ENCODE assay signal across 8 cellular contexts in the genomic region with DNA sequence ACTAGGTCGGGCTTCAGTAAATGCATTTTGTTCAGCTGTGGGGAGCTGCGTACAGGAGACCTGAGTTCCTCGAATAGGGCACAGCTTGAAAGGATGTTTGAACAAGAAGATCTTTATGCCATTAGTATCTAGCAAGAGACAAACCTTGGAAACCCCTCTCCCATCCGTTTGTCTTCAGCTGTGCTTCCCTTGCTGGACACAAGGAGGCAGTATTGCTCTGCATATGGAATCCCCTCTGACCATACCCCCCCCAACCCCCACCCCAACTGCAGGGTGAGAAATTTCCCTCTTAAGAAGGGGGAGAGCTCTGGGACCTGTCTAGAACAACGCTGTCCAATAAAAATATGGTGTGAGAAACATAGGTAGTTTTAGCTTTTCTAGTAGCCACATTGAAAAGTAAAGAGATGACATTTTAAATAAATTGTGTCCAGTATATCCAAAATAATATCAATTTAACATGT.
DNase-seq lines count a peak whose midpoint lies in the region; ATAC-seq and TF ChIP-seq lines count a peak whose summit lies in the region.

No MANE protein-coding gene starts in this region.

- peak overlapping the region; percentile 88 for H3K4me3 ChIP-seq in WI38 (ENCODE audit: low read depth, low read length)

- DNase-seq in activated CD4-positive, CD25-positive, alpha-beta regulatory T cell (lab: John Stamatoyannopoulos, UW) = peak; percentile 16 to 50 (median 36)
- DNase-seq in NCI-H2171 treated with DMSO at 0.1 percent for 48 hours (lab: John Stamatoyannopoulos, UW) = peak; percentile 66
- DNase-seq in central memory CD4-positive, alpha-beta T cell = peak; percentile 56
- peak; percentile 82 for DNase-seq in left kidney (ENCODE audit: low read depth, low spot score)
- DNase-seq in stimulated activated CD4-positive, alpha-beta T cell treated with anti-CD3 and anti-CD28 coated beads, Interleukin-1b, Interleukin-23, amount 100 ng/mL, for 48 hours = peak; percentile 68

- peak; percentile 74 for TF ChIP-seq CTCF in WI38 (IDR thresholded peaks at IDR 0.05; ENCODE audit: low read depth, low read length)

- no peak for ATAC-seq in activated CD4-positive, CD25-positive, alpha-beta regulatory T cell treated with anti-CD3 and anti-CD28 coated beads, Interleukin-2, amount 50 U/mL, for 24 hours
- ATAC-seq in HG02870 (IDR thresholded peaks at IDR 0.05; ENCODE audit: unreplicated experiment) = no peak
